In the genomic region with DNA sequence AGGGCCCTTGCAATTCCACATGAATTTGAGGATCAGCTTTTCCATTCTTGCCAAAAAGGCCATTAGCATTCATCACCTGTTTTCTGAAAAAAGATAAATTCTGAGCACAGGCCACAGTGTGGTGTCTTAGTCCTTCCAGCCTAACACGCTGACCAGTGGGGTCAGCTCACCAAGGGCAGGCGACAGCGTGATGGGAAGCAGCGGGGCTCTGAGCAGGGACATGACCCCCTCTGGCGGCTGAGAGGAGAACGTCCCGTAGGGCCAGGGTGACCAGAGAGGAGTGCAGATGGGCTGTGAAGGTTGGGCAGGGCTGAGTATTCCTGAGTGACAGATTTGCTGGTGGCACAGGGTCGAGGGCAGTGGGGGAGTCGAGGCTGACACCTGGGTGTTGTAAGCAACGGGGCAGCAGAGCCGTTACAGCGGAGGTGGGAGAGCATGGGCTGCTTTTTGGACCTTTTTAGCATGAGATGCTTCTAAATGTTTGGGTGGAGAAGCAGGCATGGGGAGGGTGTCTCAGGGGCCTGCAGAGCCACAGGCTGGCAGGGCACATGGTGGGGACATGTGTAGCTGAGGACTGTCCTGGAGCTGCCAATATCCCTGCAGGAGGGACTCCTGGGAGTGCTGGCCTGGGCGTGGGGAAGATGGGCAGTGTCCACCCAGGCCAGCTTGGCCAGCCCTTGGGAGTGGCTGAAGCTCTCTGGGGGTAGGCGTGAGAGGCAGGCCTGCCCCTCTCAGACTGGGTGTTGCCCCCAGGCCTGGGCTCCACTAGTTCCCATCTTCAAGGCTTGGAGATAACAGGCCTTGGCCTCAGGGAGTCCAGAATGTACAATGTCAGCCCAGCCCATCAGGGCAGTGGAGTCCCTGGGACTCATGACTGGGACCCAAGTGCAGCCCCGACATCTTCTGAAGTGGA, we compare ENCODE assay signal across 1 cellular context.
TF ChIP-seq lines count a peak whose summit lies in the region.

No MANE protein-coding gene starts in this region.

TF ChIP-seq in K562, 482 proteins besides CTCF, POLR2A, EP300 and RAD21 (continued from another document):
- TF ChIP-seq, protein P1, sequence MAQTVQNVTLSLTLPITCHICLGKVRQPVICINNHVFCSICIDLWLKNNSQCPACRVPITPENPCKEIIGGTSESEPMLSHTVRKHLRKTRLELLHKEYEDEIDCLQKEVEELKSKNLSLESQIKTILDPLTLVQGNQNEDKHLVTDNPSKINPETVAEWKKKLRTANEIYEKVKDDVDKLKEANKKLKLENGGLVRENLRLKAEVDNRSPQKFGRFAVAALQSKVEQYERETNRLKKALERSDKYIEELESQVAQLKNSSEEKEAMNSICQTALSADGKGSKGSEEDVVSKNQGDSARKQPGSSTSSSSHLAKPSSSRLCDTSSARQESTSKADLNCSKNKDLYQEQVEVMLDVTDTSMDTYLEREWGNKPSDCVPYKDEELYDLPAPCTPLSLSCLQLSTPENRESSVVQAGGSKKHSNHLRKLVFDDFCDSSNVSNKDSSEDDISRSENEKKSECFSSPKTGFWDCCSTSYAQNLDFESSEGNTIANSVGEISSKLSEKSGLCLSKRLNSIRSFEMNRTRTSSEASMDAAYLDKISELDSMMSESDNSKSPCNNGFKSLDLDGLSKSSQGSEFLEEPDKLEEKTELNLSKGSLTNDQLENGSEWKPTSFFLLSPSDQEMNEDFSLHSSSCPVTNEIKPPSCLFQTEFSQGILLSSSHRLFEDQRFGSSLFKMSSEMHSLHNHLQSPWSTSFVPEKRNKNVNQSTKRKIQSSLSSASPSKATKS (CRISPR knock-in tag; IDR thresholded peaks at IDR 0.05): no peak
- TF ChIP-seq POLR3A (IDR thresholded peaks at IDR 0.05; ENCODE audit: borderline replicate concordance, extremely low read depth, insufficient read depth, insufficient read length) (no peak), CBFA2T2 (conservative IDR thresholded peaks at IDR 0.05) (no peak), NFATC3 (IDR thresholded peaks at IDR 0.05) (no peak), ZFP30 (CRISPR knock-in tag; IDR thresholded peaks at IDR 0.05; ENCODE audit: borderline replicate concordance) (no peak), NR3C1 (CRISPR knock-in tag; IDR thresholded peaks at IDR 0.05) (no peak), CREB1 (IDR thresholded peaks at IDR 0.05) (no peak; the same call in 1 of the 2 replicates), CREB1 (CRISPR knock-in tag; IDR thresholded peaks at IDR 0.05) (peak; percentile 64; the same call in 1 of the 2 replicates), ARID2 (IDR thresholded peaks at IDR 0.05) (peak; percentile 87), ELF2 (CRISPR knock-in tag; IDR thresholded peaks at IDR 0.05) (no peak), DDX20 (tag; IDR thresholded peaks at IDR 0.05; ENCODE audit: low read depth) (no peak), HLTF (IDR thresholded peaks at IDR 0.05) (peak; percentile 20; the same call in 1 of the 2 replicates), SMARCA5 (IDR thresholded peaks at IDR 0.05) (peak; percentile 55; the same call in 1 of the 2 replicates), THRAP3 (IDR thresholded peaks at IDR 0.05; ENCODE audit: borderline replicate concordance) (no peak), SMAD4 (CRISPR knock-in tag; conservative IDR thresholded peaks at IDR 0.05) (peak; percentile 23; the same call in 1 of the 2 replicates), NR1H2 (CRISPR knock-in tag; IDR thresholded peaks at IDR 0.05) (no peak), ZNF444 (CRISPR knock-in tag; IDR thresholded peaks at IDR 0.05) (no peak), ZNF124 (CRISPR knock-in tag; IDR thresholded peaks at IDR 0.05) (no peak), MCM5 (IDR thresholded peaks at IDR 0.05; ENCODE audit: low read depth) (no peak), TFAM (CRISPR knock-in tag; conservative IDR thresholded peaks at IDR 0.05) (no peak), ZNF695 (CRISPR knock-in tag; IDR thresholded peaks at IDR 0.05) (no peak)
- TF ChIP-seq, protein P2, sequence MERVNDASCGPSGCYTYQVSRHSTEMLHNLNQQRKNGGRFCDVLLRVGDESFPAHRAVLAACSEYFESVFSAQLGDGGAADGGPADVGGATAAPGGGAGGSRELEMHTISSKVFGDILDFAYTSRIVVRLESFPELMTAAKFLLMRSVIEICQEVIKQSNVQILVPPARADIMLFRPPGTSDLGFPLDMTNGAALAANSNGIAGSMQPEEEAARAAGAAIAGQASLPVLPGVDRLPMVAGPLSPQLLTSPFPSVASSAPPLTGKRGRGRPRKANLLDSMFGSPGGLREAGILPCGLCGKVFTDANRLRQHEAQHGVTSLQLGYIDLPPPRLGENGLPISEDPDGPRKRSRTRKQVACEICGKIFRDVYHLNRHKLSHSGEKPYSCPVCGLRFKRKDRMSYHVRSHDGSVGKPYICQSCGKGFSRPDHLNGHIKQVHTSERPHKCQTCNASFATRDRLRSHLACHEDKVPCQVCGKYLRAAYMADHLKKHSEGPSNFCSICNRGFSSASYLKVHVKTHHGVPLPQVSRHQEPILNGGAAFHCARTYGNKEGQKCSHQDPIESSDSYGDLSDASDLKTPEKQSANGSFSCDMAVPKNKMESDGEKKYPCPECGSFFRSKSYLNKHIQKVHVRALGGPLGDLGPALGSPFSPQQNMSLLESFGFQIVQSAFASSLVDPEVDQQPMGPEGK (CRISPR knock-in tag; IDR thresholded peaks at IDR 0.05; ENCODE audit: borderline replicate concordance): no peak
- TF ChIP-seq, protein P3, sequence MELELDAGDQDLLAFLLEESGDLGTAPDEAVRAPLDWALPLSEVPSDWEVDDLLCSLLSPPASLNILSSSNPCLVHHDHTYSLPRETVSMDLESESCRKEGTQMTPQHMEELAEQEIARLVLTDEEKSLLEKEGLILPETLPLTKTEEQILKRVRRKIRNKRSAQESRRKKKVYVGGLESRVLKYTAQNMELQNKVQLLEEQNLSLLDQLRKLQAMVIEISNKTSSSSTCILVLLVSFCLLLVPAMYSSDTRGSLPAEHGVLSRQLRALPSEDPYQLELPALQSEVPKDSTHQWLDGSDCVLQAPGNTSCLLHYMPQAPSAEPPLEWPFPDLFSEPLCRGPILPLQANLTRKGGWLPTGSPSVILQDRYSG (tag; conservative IDR thresholded peaks at IDR 0.05; ENCODE audit: low read depth): no peak
